ENCODE assay signal across 1 cellular context in genomic region chr5:112976432-112977309, GRCh38.
TF ChIP-seq lines count a peak whose summit lies in the region.

Gene DCP2, plus strand, starts transcription at chr5:112976798. Its CDS starts 136 bp downstream, at chr5:112976934.

TF ChIP-seq in HepG2, 621 proteins besides CTCF, POLR2A, EP300 and RAD21 (continued from another document and continues in another):
- TF ChIP-seq ZXDC (CRISPR knock-in tag; IDR thresholded peaks at IDR 0.05) (0 out of 2 replicates have a peak, but pooled peaks have one; percentile 45), ELF4 (CRISPR knock-in tag; IDR thresholded peaks at IDR 0.05; ENCODE audit: borderline replicate concordance) (peak; percentile 42; the same call in 1 of the 2 replicates), CENPX (CRISPR knock-in tag; IDR thresholded peaks at IDR 0.05) (no peak), JUND (CRISPR knock-in tag; IDR thresholded peaks at IDR 0.05) (no peak), THYN1 (CRISPR knock-in tag; IDR thresholded peaks at IDR 0.05; ENCODE audit: borderline replicate concordance, low read depth) (no peak), ZFP62 (CRISPR knock-in tag; IDR thresholded peaks at IDR 0.05) (no peak), ZNF788 (CRISPR knock-in tag; IDR thresholded peaks at IDR 0.05; ENCODE audit: borderline replicate concordance) (no peak; the same call in 1 of the 2 replicates), ZNF34 (CRISPR knock-in tag; IDR thresholded peaks at IDR 0.05; ENCODE audit: borderline replicate concordance) (no peak), KAT7 (CRISPR knock-in tag; IDR thresholded peaks at IDR 0.05; ENCODE audit: borderline replicate concordance) (peak; percentile 41), TCF7 (IDR thresholded peaks at IDR 0.05; ENCODE audit: low read depth) (no peak), ZNF282 (IDR thresholded peaks at IDR 0.05; ENCODE audit: partially characterized antibody) (no peak), ZBTB43 (CRISPR knock-in tag; conservative IDR thresholded peaks at IDR 0.05) (0 out of 2 replicates have a peak, but pooled peaks have one; percentile 40), ZNF484 (CRISPR knock-in tag; IDR thresholded peaks at IDR 0.05; ENCODE audit: borderline replicate concordance, low read depth) (no peak), SPEN (CRISPR knock-in tag; IDR thresholded peaks at IDR 0.05; ENCODE audit: low read depth) (peak; percentile 78), JDP2 (CRISPR knock-in tag; IDR thresholded peaks at IDR 0.05; ENCODE audit: borderline replicate concordance) (no peak), ZC3H4 (CRISPR knock-in tag; IDR thresholded peaks at IDR 0.05; ENCODE audit: borderline replicate concordance) (no peak), TFDP1 (CRISPR knock-in tag; IDR thresholded peaks at IDR 0.05; ENCODE audit: borderline replicate concordance) (peak; percentile 99), DNMT1 (CRISPR knock-in tag; IDR thresholded peaks at IDR 0.05) (no peak), ZNF615 (CRISPR knock-in tag; IDR thresholded peaks at IDR 0.05; ENCODE audit: borderline replicate concordance) (no peak), TEAD3 (CRISPR knock-in tag; optimal IDR thresholded peaks at IDR 0.05; ENCODE audit: borderline replicate concordance) (no peak), KDM4B (CRISPR knock-in tag; IDR thresholded peaks at IDR 0.05) (no peak), FOXP4 (CRISPR knock-in tag; IDR thresholded peaks at IDR 0.05) (peak; percentile 32), MNT (IDR thresholded peaks at IDR 0.05) (no peak), PAF1 (CRISPR knock-in tag; IDR thresholded peaks at IDR 0.05) (no peak), ZNF44 (CRISPR knock-in tag; IDR thresholded peaks at IDR 0.05) (no peak), ZNF629 (CRISPR knock-in tag; conservative IDR thresholded peaks at IDR 0.05) (peak; percentile 16; the same call in 1 of the 2 replicates), TBP (CRISPR knock-in tag; IDR thresholded peaks at IDR 0.05) (no peak), ZNF382 (CRISPR knock-in tag; IDR thresholded peaks at IDR 0.05; ENCODE audit: borderline replicate concordance) (no peak), ZBTB1 (CRISPR knock-in tag; IDR thresholded peaks at IDR 0.05; ENCODE audit: borderline replicate concordance) (no peak), IRF2 (CRISPR knock-in tag; IDR thresholded peaks at IDR 0.05) (peak; percentile 75; the same call in 1 of the 2 replicates), ATF6 (CRISPR knock-in tag; conservative IDR thresholded peaks at IDR 0.05) (no peak), TFE3 (CRISPR knock-in tag; IDR thresholded peaks at IDR 0.05) (peak; percentile 54; the same call in 1 of the 2 replicates), IKZF1 (IDR thresholded peaks at IDR 0.05) (no peak), ZHX1 (CRISPR knock-in tag; IDR thresholded peaks at IDR 0.05; ENCODE audit: low read depth) (no peak), ZNF609 (CRISPR knock-in tag; IDR thresholded peaks at IDR 0.05; ENCODE audit: borderline replicate concordance) (no peak), SIX4 (CRISPR knock-in tag; IDR thresholded peaks at IDR 0.05) (0 out of 2 replicates have a peak, but pooled peaks have one; percentile 9), XRCC5 (optimal IDR thresholded peaks at IDR 0.05; ENCODE audit: low read length) (peak; percentile 26), ESRRA (CRISPR knock-in tag; IDR thresholded peaks at IDR 0.05; ENCODE audit: low read depth) (no peak)
